In the genomic region with DNA sequence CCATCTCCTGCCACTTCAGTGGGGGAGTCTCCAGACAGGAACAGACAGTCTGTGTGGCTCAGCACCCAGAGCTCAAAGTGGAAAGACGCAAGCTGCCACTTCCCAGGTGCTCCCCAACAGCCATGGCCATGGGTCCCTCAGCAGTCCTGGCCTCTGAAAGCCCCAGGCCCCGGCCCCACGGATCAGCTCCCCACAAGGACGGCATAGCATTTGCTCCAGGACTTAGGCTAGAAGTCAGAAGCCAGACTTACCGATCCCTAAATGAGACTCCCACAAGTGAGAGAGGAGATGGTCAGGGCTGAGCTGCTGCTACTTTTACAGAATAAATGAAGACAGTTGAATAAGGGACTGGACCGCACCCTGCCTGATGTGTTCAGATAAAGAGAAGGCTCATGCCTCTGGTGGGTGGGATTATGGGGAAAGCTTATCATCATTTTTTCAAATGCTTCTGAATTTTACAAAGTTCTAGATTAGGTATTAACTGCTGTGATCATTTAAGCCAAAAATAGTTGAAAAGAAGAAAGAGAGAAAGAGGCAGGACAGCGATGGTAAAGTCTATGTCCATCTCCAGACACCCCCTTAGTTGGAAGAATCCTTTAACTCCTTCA, we compare ENCODE assay signal across 20 cellular contexts. TPM values are rescaled to one million over a fixed set of nuclear protein-coding genes. Genes with fewer than 3 reads are reported as not detected.
"Had no signal": no experiment of that assay in that cellular context is flagged by ENCODE, and none has a peak within 500 bp of the region (broad histone marks: within the 10 kb centered on the region; RNA-seq: fewer than 3 reads in every experiment).

No MANE protein-coding gene starts in this region.

- DNase-seq: activated CD4-positive, alpha-beta T cell treated with anti-CD3 and anti-CD28 coated beads, Interleukin-2, amount 10 ng/mL, durations not matched to agents 7 days and 5 days; activated CD8-positive, alpha-beta T cell treated with anti-CD3 and anti-CD28 coated beads for 36 hours; activated naive CD4-positive, alpha-beta T cell; activated T-cell treated with anti-CD3 and anti-CD28 coated beads, Interleukin-2, amount 50 U/mL, for 4 hours; central memory CD4-positive, alpha-beta T cell; effector memory CD8-positive, alpha-beta T cell; hypothalamus; small intestine; stimulated activated CD4-positive, alpha-beta T cell treated with anti-CD3 and anti-CD28 coated beads, Interleukin-2, amount 100 ng/mL, for 24 hours; T-helper 9 cell; testis had no signal

- ATAC-seq: activated CD4-positive, CD25-positive, alpha-beta regulatory T cell treated with anti-CD3 and anti-CD28 coated beads, Interleukin-2, amount 50 U/mL, for 24 hours; activated CD8-positive, alpha-beta T cell treated with anti-CD3 and anti-CD28 coated beads for 36 hours; activated T-cell treated with anti-CD3 and anti-CD28 coated beads, Interleukin-2, amount 50 U/mL, for 4 hours; effector memory CD8-positive, alpha-beta T cell; sciatic nerve had no signal

- H3K27ac ChIP-seq: adrenal gland, ascending aorta, esophagus muscularis mucosa, neutrophil, parathyroid adenoma, testis had no signal

RNA-seq across cellular contexts. Expression of a gene that starts 50.5 kb away (rescaled TPM):
- total RNA-seq: endothelial cell of umbilical vein, myocyte had no signal
